In the genomic region with DNA sequence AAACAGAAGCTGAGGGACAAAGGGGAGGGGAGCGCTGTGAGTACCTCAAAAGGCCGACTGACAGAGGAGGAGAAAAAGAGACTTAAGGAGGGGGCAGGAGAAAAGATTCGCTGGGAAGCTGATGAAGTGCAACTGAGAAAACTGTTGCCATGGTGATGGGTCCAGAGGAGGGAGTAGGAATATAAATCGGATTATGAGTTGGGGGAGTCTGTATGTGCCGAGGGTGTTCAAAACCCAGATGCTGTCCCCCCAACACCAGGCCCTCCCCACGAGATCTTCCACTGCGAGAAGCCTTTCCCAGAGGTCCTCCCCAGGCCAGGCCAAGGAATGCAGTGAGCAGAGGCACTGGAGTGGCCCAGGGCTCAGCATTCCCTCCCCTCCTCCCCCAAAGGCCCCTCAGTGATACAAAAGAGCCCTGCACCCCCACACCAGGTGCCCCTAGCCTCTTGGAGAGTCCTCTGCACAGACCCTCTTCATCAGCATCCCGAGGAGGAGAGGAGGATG, we compare ENCODE assay signal across 1 cellular context.
TF ChIP-seq lines count a peak whose summit lies in the region.

No MANE protein-coding gene starts in this region.

TF ChIP-seq in SK-N-SH, 30 proteins besides CTCF, POLR2A, EP300 and RAD21:
- TF ChIP-seq EZH2phosphoT487 (IDR thresholded peaks at IDR 0.05; ENCODE audit: borderline replicate concordance, low read depth) (no peak), GATA2 (CRISPR knock-in tag; IDR thresholded peaks at IDR 0.05) (no peak), NRF1 (IDR thresholded peaks at IDR 0.05; ENCODE audit: low read depth, low read length) (no peak)
- TF ChIP-seq, protein P1, sequence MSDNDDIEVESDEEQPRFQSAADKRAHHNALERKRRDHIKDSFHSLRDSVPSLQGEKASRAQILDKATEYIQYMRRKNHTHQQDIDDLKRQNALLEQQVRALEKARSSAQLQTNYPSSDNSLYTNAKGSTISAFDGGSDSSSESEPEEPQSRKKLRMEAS (IDR thresholded peaks at IDR 0.05; ENCODE audit: low read depth): no peak
